In the genomic region with DNA sequence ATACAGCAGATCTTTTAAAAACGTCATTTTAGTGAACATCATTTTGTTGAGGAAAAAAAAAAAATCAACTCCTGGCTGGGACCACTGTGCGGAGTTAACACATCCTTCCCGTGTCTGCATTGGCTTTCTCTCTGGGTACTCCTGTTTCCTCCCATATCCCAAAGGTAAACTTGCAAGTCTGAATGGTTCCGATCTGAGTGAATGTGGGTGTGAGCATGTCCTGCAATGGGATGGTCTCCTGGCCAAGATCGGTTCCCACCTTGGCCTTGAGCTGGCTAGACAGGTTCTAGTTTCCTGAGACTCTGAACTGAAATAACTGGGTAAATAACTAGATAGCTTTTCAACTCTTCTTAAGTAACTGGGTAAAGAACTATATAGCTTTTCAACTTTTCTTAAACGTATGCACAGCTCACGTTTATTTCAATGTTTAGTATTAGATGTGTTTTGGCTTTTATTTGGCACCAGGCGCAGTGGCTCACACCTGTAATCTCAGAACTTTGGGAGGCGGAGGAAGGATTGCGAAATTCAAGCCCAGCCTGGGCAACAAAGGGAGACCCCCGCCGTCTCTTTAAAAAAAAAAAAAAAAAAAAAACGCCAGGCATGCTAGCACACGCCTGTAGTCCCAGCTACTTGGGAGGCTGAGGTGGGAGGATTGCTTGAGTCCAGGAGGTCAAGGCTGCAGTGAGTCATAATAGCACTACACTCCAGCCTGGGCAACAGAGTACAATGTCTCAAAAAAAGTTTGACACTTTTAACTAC, we compare ENCODE assay signal across 1 cellular context.
A peak's percentile ranks its signal among the peaks of the same experiment; 100 is the strongest.
TF ChIP-seq lines count a peak whose summit lies in the region.

No MANE protein-coding gene starts in this region.

TF ChIP-seq in HepG2, 621 proteins besides CTCF, POLR2A, EP300 and RAD21:
- TF ChIP-seq HIC2 (CRISPR knock-in tag; IDR thresholded peaks at IDR 0.05; ENCODE audit: low read depth) (no peak), RBM22 (optimal IDR thresholded peaks at IDR 0.05; ENCODE audit: low read length) (peak; percentile 53), POLR2AphosphoS5 (IDR thresholded peaks at IDR 0.05; ENCODE audit: low read depth, low read length) (0 out of 2 replicates have a peak, but pooled peaks have one; percentile 26), FOSL2 (CRISPR knock-in tag; IDR thresholded peaks at IDR 0.05) (peak; percentile 84), CEBPG (CRISPR knock-in tag; IDR thresholded peaks at IDR 0.05) (peak; percentile 33; the same call in 1 of the 2 replicates), ZNF770 (CRISPR knock-in tag; IDR thresholded peaks at IDR 0.05) (peak; percentile 93), ZNF30 (CRISPR knock-in tag; IDR thresholded peaks at IDR 0.05) (no peak), CEBPB (IDR thresholded peaks at IDR 0.05; ENCODE audit: borderline replicate concordance, low read depth, low read length) (peak; percentile 66), HNF4A (CRISPR knock-in tag; IDR thresholded peaks at IDR 0.05) (0 out of 2 replicates have a peak, but pooled peaks have one; percentile 15)
- TF ChIP-seq, protein P1, sequence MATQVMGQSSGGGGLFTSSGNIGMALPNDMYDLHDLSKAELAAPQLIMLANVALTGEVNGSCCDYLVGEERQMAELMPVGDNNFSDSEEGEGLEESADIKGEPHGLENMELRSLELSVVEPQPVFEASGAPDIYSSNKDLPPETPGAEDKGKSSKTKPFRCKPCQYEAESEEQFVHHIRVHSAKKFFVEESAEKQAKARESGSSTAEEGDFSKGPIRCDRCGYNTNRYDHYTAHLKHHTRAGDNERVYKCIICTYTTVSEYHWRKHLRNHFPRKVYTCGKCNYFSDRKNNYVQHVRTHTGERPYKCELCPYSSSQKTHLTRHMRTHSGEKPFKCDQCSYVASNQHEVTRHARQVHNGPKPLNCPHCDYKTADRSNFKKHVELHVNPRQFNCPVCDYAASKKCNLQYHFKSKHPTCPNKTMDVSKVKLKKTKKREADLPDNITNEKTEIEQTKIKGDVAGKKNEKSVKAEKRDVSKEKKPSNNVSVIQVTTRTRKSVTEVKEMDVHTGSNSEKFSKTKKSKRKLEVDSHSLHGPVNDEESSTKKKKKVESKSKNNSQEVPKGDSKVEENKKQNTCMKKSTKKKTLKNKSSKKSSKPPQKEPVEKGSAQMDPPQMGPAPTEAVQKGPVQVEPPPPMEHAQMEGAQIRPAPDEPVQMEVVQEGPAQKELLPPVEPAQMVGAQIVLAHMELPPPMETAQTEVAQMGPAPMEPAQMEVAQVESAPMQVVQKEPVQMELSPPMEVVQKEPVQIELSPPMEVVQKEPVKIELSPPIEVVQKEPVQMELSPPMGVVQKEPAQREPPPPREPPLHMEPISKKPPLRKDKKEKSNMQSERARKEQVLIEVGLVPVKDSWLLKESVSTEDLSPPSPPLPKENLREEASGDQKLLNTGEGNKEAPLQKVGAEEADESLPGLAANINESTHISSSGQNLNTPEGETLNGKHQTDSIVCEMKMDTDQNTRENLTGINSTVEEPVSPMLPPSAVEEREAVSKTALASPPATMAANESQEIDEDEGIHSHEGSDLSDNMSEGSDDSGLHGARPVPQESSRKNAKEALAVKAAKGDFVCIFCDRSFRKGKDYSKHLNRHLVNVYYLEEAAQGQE (IDR thresholded peaks at IDR 0.05; ENCODE audit: borderline replicate concordance in 1 of 2, low read depth in 1 of 2, low read length in 2 of 2) = no peak
- TF ChIP-seq, protein P2, sequence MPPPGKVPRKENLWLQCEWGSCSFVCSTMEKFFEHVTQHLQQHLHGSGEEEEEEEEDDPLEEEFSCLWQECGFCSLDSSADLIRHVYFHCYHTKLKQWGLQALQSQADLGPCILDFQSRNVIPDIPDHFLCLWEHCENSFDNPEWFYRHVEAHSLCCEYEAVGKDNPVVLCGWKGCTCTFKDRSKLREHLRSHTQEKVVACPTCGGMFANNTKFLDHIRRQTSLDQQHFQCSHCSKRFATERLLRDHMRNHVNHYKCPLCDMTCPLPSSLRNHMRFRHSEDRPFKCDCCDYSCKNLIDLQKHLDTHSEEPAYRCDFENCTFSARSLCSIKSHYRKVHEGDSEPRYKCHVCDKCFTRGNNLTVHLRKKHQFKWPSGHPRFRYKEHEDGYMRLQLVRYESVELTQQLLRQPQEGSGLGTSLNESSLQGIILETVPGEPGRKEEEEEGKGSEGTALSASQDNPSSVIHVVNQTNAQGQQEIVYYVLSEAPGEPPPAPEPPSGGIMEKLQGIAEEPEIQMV (CRISPR knock-in tag; IDR thresholded peaks at IDR 0.05; ENCODE audit: low read depth) = no peak
- TF ChIP-seq, protein P3, sequence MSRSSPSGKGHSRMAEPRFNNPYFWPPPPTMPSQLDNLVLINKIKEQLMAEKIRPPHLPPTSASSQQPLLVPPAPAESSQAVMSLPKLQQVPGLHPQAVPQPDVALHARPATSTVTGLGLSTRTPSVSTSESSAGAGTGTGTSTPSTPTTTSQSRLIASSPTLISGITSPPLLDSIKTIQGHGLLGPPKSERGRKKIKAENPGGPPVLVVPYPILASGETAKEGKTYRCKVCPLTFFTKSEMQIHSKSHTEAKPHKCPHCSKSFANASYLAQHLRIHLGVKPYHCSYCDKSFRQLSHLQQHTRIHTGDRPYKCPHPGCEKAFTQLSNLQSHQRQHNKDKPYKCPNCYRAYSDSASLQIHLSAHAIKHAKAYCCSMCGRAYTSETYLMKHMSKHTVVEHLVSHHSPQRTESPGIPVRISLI (CRISPR knock-in tag; IDR thresholded peaks at IDR 0.05; ENCODE audit: borderline replicate concordance) = peak; percentile 80
TF ChIP-seq in HepG2: peak in this region for 8.
